Comparison of ENCODE assay signal across 8 cellular contexts in genomic region chr7:117019786-117020604, GRCh38.
DNase-seq lines count a peak whose midpoint lies in the region; ATAC-seq and TF ChIP-seq lines count a peak whose summit lies in the region.

No MANE protein-coding gene starts in this region.

- no peak overlapping the region for H2BK12ac ChIP-seq in trophoblast cell (ENCODE audit: low read length)

- no peak overlapping the region for H4K91ac ChIP-seq in trophoblast cell (ENCODE audit: low read depth, low read length)

- no peaks in the 10 kb centered on the region for H3K27me3 ChIP-seq in trophoblast cell (ENCODE audit: insufficient read depth, low read length)

- DNase-seq in A172 (ENCODE audit: low spot score) (peak; percentile 87), NCI-H128 (lab: John Stamatoyannopoulos, UW; ENCODE audit: unreplicated experiment) (peak; percentile 77), Right ventricle myocardium superior (peak; percentile 73), trophoblast cell (peak; percentile 62 to 68), OCI-M1 (lab: John Stamatoyannopoulos, UW) (no peak)

- H3K9me3 ChIP-seq in trophoblast cell (ENCODE audit: insufficient read depth, low read depth, low read length) = no peaks in the 10 kb centered on the region

- no peak overlapping the region for H3K23ac ChIP-seq in trophoblast cell (ENCODE audit: low read length)

- H3K4me3 ChIP-seq in WI38 (ENCODE audit: low read depth, low read length) (peak overlapping the region; percentile 49), trophoblast cell (ENCODE audit: low read depth, low read length) (no peak overlapping the region)

- H3K18ac ChIP-seq in trophoblast cell (ENCODE audit: low read length) = no peak overlapping the region

- no peak overlapping the region for H3K27ac Mint-ChIP-seq in activated T-helper 17 cell treated with anti-CD3 and anti-CD28 coated beads, Interleukin-2, amount 50 U/mL, for 72 hours

- no peak overlapping the region for H3K4me3 Mint-ChIP-seq in activated T-helper 17 cell treated with anti-CD3 and anti-CD28 coated beads, Interleukin-2, amount 50 U/mL, for 72 hours

- no peak overlapping the region for H4K12ac ChIP-seq in trophoblast cell (ENCODE audit: low read depth, low read length)

- no peaks in the 10 kb centered on the region for H3K9me3 Mint-ChIP-seq in activated T-helper 17 cell treated with anti-CD3 and anti-CD28 coated beads, Interleukin-2, amount 50 U/mL, for 72 hours

- H2BK120ac ChIP-seq in trophoblast cell (ENCODE audit: insufficient read depth, low read length, poor library complexity) = no peak overlapping the region

- WGBS in trophoblast cell (ENCODE audit: extremely low coverage, insufficient coverage, insufficient read length) = no CpG with 5 or more reads among the region's 18 CpGs

- no peak overlapping the region for H2AK5ac ChIP-seq in trophoblast cell (ENCODE audit: low read length)

- H3K4me1 Mint-ChIP-seq in activated T-helper 17 cell treated with anti-CD3 and anti-CD28 coated beads, Interleukin-2, amount 50 U/mL, for 72 hours = peaks cover 18% of the 10 kb centered on the region

- peak overlapping the region; percentile 22 for H3K27ac ChIP-seq in trophoblast cell (ENCODE audit: low read depth, low read length)

- H3K4me1 ChIP-seq in trophoblast cell (ENCODE audit: control insufficient read depth in 1 of 2, insufficient read depth in 2 of 2, low read length in 2 of 2) = no peaks in the 10 kb centered on the region

- no peaks in the 10 kb centered on the region for H3K79me2 ChIP-seq in trophoblast cell (ENCODE audit: control insufficient read depth, insufficient read depth, low read length, poor library complexity)

- TF ChIP-seq CTCF in WI38 (IDR thresholded peaks at IDR 0.05; ENCODE audit: low read depth, low read length) = no peak

- H4K8ac ChIP-seq in trophoblast cell (ENCODE audit: low read depth, low read length) = no peak overlapping the region

- ATAC-seq in Right ventricle myocardium superior (ENCODE audit: poor library complexity) = peak; percentile 91
- ATAC-seq in GM21528 (IDR thresholded peaks at IDR 0.05; ENCODE audit: low FRiP score, unreplicated experiment) = no peak
- no peak for ATAC-seq in activated T-helper 17 cell treated with anti-CD3 and anti-CD28 coated beads, Interleukin-2, amount 50 U/mL, for 72 hours (replicated peaks)

- no peaks in the 10 kb centered on the region for H3K36me3 ChIP-seq in trophoblast cell (ENCODE audit: control insufficient read depth in 1 of 2, insufficient read depth in 2 of 2, low read length in 2 of 2)

- no peaks in the 10 kb centered on the region for H3K36me3 Mint-ChIP-seq in activated T-helper 17 cell treated with anti-CD3 and anti-CD28 coated beads, Interleukin-2, amount 50 U/mL, for 72 hours (ENCODE audit: low read depth)

- no peak overlapping the region for H3K9ac ChIP-seq in trophoblast cell (ENCODE audit: low read length)

- peak overlapping the region; percentile 44 for H3K4me2 ChIP-seq in trophoblast cell (ENCODE audit: low read length)

- H3K27me3 Mint-ChIP-seq in activated T-helper 17 cell treated with anti-CD3 and anti-CD28 coated beads, Interleukin-2, amount 50 U/mL, for 72 hours = peaks cover 4% of the 10 kb centered on the region

- no peak overlapping the region for H2BK5ac ChIP-seq in trophoblast cell (ENCODE audit: low read depth, low read length, poor library complexity)

- intact Hi-C loops in Right ventricle myocardium superior (cut with DNase I) = no loop called here

- no peak overlapping the region for H3K4ac ChIP-seq in trophoblast cell (ENCODE audit: low read depth, low read length)

- no peak overlapping the region for H2AFZ ChIP-seq in trophoblast cell (ENCODE audit: insufficient read depth, low read length, poor library complexity)

- no peaks in the 10 kb centered on the region for H3K79me1 ChIP-seq in trophoblast cell (ENCODE audit: low read length)

- no peak overlapping the region for H3K14ac ChIP-seq in trophoblast cell (ENCODE audit: low read length)
